In genomic region chr15:90828111-90828510, GRCh38 we compare ENCODE assay signal across 20 cellular contexts. TPM values are rescaled to one million over a fixed set of nuclear protein-coding genes. Genes with fewer than 3 reads are reported as not detected.
A peak's percentile ranks its signal among the peaks of the same experiment; 100 is the strongest.
DNase-seq lines count a peak whose midpoint lies in the region; ATAC-seq, FAIRE-seq and TF ChIP-seq lines count a peak whose summit lies in the region.
"Had no signal": no experiment of that assay in that cellular context is flagged by ENCODE, and none has a peak within 500 bp of the region (broad histone marks: within the 10 kb centered on the region; RNA-seq: fewer than 3 reads in every experiment).

No MANE protein-coding gene starts in this region.

- peaks cover 59% of the 10 kb centered on the region for H3K4me1 ChIP-seq in BLaER1
- H3K4me1 ChIP-seq in HepG2 (ENCODE audit: insufficient read depth, low read length), result peaks cover 26% of the 10 kb centered on the region

- H3K36me3 ChIP-seq in BLaER1, result no peaks in the 10 kb centered on the region
- H3K36me3 ChIP-seq in HepG2 (replicated peaks in 1 of 2; ENCODE audit: control insufficient read depth in 1 of 2, insufficient read depth in 2 of 2, low read length in 2 of 2), result no peaks in the 10 kb centered on the region
- H3K36me3 ChIP-seq: MG63 had no signal

- H3K27ac ChIP-seq in BLaER1 (no peak overlapping the region), HepG2 (ENCODE audit: extremely low read length, insufficient read depth, low read length) (no peak overlapping the region)
- H3K27ac ChIP-seq: A549, C4-2B, GM23248 had no signal

- POLR2A ChIA-PET in activated CD4-positive, alpha-beta T cell treated with anti-CD3 and anti-CD28 coated beads, Interleukin-2, amount 10 ng/mL, durations not matched to agents 7 days and 5 days (lab: Charles Lee), result no interaction called here
- POLR2A ChIA-PET in WTC11 (lab: Charles Lee), result interaction anchor here (0.8 kb wide), 1 partner anchor 10 kb away, joined by 3 read pairs; no protein-coding TSS in a partner anchor
- POLR2A ChIA-PET in HepG2 (lab: Yijun Ruan, JAX), result no interaction called here

- no peak for FAIRE-seq in HepG2 (lab: Jason Lieb, UNC)
- FAIRE-seq: A549, GM12891, GM18507 had no signal

- H3K9me3 ChIP-seq in BLaER1 (peaks cover 13% of the 10 kb centered on the region), HepG2 (ENCODE audit: low read length) (no peaks in the 10 kb centered on the region)
- H3K9me3 ChIP-seq: A549, MG63 had no signal

- ATAC-seq in WTC11, result peak; percentile 30; the same call in 1 of the 2 replicates
- ATAC-seq in HepG2, result no peak; the same call in 2 of the 3 replicates
- no peak for ATAC-seq in HG02678 (IDR thresholded peaks at IDR 0.05; ENCODE audit: unreplicated experiment)
- ATAC-seq: A549, Panc1 had no signal

- H4K20me1 ChIP-seq in BLaER1 (no peaks in the 10 kb centered on the region), HepG2 (ENCODE audit: insufficient read depth, low read length) (no peaks in the 10 kb centered on the region)

- no peaks in the 10 kb centered on the region for H3K27me3 ChIP-seq in BLaER1
- peaks cover 0 to 5% of the 10 kb centered on the region in 2 experiments; a peak in 1 of 5 replicates for H3K27me3 ChIP-seq in HepG2 (ENCODE audit: control insufficient read depth in 1 of 2, insufficient read depth in 2 of 2, low read length in 2 of 2)
- H3K27me3 ChIP-seq: MG63 had no signal

- H3K4me1 Mint-ChIP-seq in activated CD4-positive, alpha-beta T cell treated with anti-CD3 and anti-CD28 coated beads, Interleukin-2, amount 10 ng/mL, durations not matched to agents 7 days and 5 days, result peaks cover 62% of the 10 kb centered on the region
- H3K4me1 Mint-ChIP-seq in WTC11, result peaks cover 10% of the 10 kb centered on the region; the same call in 1 of the 2 replicates

- H3K4me3 ChIP-seq in BLaER1 (no peak overlapping the region), HepG2 (replicated peaks in 1 of 3; ENCODE audit: insufficient read depth in 1 of 3, low read depth in 2 of 3, low read length in 3 of 3) (no peak overlapping the region)
- H3K4me3 ChIP-seq: A549, GM23248, MG63 had no signal

- peak overlapping the region; percentile 9 for H3K27ac Mint-ChIP-seq in activated CD4-positive, alpha-beta T cell treated with anti-CD3 and anti-CD28 coated beads, Interleukin-2, amount 10 ng/mL, durations not matched to agents 7 days and 5 days
- H3K27ac Mint-ChIP-seq in WTC11, result no peak overlapping the region; the same call in 1 of the 2 replicates
- H3K27ac Mint-ChIP-seq: HFFc6 had no signal

- in situ Hi-C loops in HepG2 (cut with HindIII; ENCODE audit: extremely low pct_ligation_motif_present, low pct_unique_long_range_greater_than_20kb), result no loop called here

- 12% methylated on average over 11 of the region's 12 CpGs for WGBS in HepG2 (ENCODE audit: low lambda C conversion rate)

- no peak overlapping the region for H2AFZ ChIP-seq in HepG2 (ENCODE audit: low read length)
- H2AFZ ChIP-seq: GM23248 had no signal

- peaks cover 3% of the 10 kb centered on the region for H3K9me3 Mint-ChIP-seq in activated CD4-positive, alpha-beta T cell treated with anti-CD3 and anti-CD28 coated beads, Interleukin-2, amount 10 ng/mL, durations not matched to agents 7 days and 5 days
- H3K9me3 Mint-ChIP-seq in WTC11, result peaks cover 5% of the 10 kb centered on the region; the same call in 1 of the 2 replicates

- CTCF ChIA-PET in activated CD4-positive, alpha-beta T cell treated with anti-CD3 and anti-CD28 coated beads, Interleukin-2, amount 10 ng/mL, durations not matched to agents 7 days and 5 days (lab: Charles Lee), result interaction anchor here (0.6 to 3.8 kb wide), 7 partner anchors 12 to 104 kb away, joined by 3 to 32 read pairs (median 5); partner anchors contain the start of gene HDDC3
- CTCF ChIA-PET in WTC11 (lab: Charles Lee) (interaction anchor here (0.9 to 3.7 kb wide), 4 partner anchors 10 to 104 kb away, joined by 3 to 11 read pairs (median 6); partner anchors contain the start of gene HDDC3), HepG2 (lab: Yijun Ruan, JAX; ENCODE audit: low intra/inter-chr PET ratio, low total read pairs) (no interaction called here)

- no peak overlapping the region for H3K4me3 Mint-ChIP-seq in activated CD4-positive, alpha-beta T cell treated with anti-CD3 and anti-CD28 coated beads, Interleukin-2, amount 10 ng/mL, durations not matched to agents 7 days and 5 days
- H3K4me3 Mint-ChIP-seq in WTC11, result no peak overlapping the region
- H3K4me3 Mint-ChIP-seq: HFFc6 had no signal

- TF ChIP-seq CTCF in WTC11 (IDR thresholded peaks at IDR 0.05), result no peak
- no peak for TF ChIP-seq CTCF in HepG2 (CRISPR knock-in tag; IDR thresholded peaks at IDR 0.05)

- H3K4me2 ChIP-seq in BLaER1 (peak overlapping the region; percentile 72), HepG2 (ENCODE audit: low read depth, low read length) (peak overlapping the region; percentile 18; the same call in 1 of the 2 replicates)
- H3K4me2 ChIP-seq: A549 had no signal

- BruUV-seq in HepG2 (replicated peaks; lab: Mats Ljungman, UMichigan), result no TSS peak

- H3K79me2 ChIP-seq in HepG2 (ENCODE audit: insufficient read depth, low read length), result no peaks in the 10 kb centered on the region

- no peaks in the 10 kb centered on the region for H3K27me3 Mint-ChIP-seq in activated CD4-positive, alpha-beta T cell treated with anti-CD3 and anti-CD28 coated beads, Interleukin-2, amount 10 ng/mL, durations not matched to agents 7 days and 5 days
- no peaks in the 10 kb centered on the region for H3K27me3 Mint-ChIP-seq in WTC11 (ENCODE audit: low read depth)

- DNase-seq in activated CD4-positive, alpha-beta T cell treated with anti-CD3 and anti-CD28 coated beads, Interleukin-2, amount 10 ng/mL, durations not matched to agents 7 days and 5 days, result no peak
- no peak for DNase-seq in activated CD4-positive, alpha-beta T cell treated with anti-CD3 and anti-CD28 coated beads for 4 hours
- DNase-seq in WTC11 (ENCODE audit: low spot score), result no peak
- no peak for DNase-seq in HepG2 (ENCODE audit: low spot score)
- no peak for DNase-seq in NCI-H345 treated with DMSO at 0.1 percent for 48 hours (lab: John Stamatoyannopoulos, UW; ENCODE audit: unreplicated experiment)
- DNase-seq: COR-L47, GF-D8, GM23248, HFFc6, Karpas-422, MG63, NCI-H1092 treated with DMSO at 0.1 percent for 48 hours, NCI-H524 treated with DMSO at 0.1 percent for 48 hours had no signal

- no peak for TF ChIP-seq RAD21 in HepG2 (CRISPR knock-in tag; IDR thresholded peaks at IDR 0.05)

- intact Hi-C loops in HepG2 (cut with micrococcal nuclease; ENCODE audit: unreplicated experiment), result no loop called here

- H3K9ac ChIP-seq in BLaER1, result no peak overlapping the region
- no peak overlapping the region for H3K9ac ChIP-seq in HepG2 (ENCODE audit: insufficient read depth, low read depth, low read length)
- H3K9ac ChIP-seq: GM23248 had no signal

- peaks cover 12% of the 10 kb centered on the region for H3K36me3 Mint-ChIP-seq in activated CD4-positive, alpha-beta T cell treated with anti-CD3 and anti-CD28 coated beads, Interleukin-2, amount 10 ng/mL, durations not matched to agents 7 days and 5 days (ENCODE audit: low read depth)
- H3K36me3 Mint-ChIP-seq in WTC11, result no peaks in the 10 kb centered on the region

- TF ChIP-seq POLR2A in HepG2 (IDR thresholded peaks at IDR 0.05; ENCODE audit: insufficient read depth in 1 of 2, low read depth in 2 of 2, low read length in 2 of 2), result no peak

- TF ChIP-seq EP300 in HepG2 (IDR thresholded peaks at IDR 0.05; ENCODE audit: low read depth in 2 of 2, low read length in 2 of 2) (no peak), HepG2 (CRISPR knock-in tag; IDR thresholded peaks at IDR 0.05; ENCODE audit: borderline replicate concordance) (no peak)

RNA-seq across cellular contexts. Expression of gene FURIN, which starts 40.3 kb away (rescaled TPM):
- 100 to 1,000 TPM; 148 to 153 TPM for total RNA-seq in activated CD4-positive, alpha-beta T cell treated with anti-CD3 and anti-CD28 coated beads, Interleukin-2, amount 10 ng/mL, durations not matched to agents 7 days and 5 days
- total RNA-seq in WTC11 (2021) (36.8 to 46.3 TPM (median 38.6 TPM) in 3 replicates), HepG2 (2016; rRNA removed; fragmentation: Illumina TruSeq; extraction: Trizol) (13.9 and 17.4 TPM in 2 replicates)
- 4.7 and 4.8 TPM in 2 replicates for total RNA-seq in HepG2 (2016; cell fraction: cytosol; rRNA removed; fragmentation: Illumina TruSeq; extraction: Trizol; ENCODE audit: low read depth)
- 10.1 and 18.5 TPM in 2 replicates for total RNA-seq in HepG2 (2016; cell fraction: insoluble cytoplasmic fraction; rRNA removed; fragmentation: Illumina TruSeq; extraction: Trizol)
- total RNA-seq in HepG2 (2016; cell fraction: membrane; rRNA removed; fragmentation: Illumina TruSeq; extraction: Trizol), result 20.5 and 21.4 TPM in 2 replicates
- total RNA-seq in HepG2 (2016; cell fraction: nucleus; rRNA removed; fragmentation: Illumina TruSeq; extraction: Trizol), result 17.5 and 19.5 TPM in 2 replicates
- 15.2 and 17.3 TPM in 2 replicates for polyA plus RNA-seq in HepG2 (2011; rRNA removed)
- polyA plus RNA-seq in HepG2 (2011; cell fraction: cytosol; rRNA removed), result 12.0 and 18.4 TPM in 2 replicates
- polyA plus RNA-seq in HepG2 (2011; cell fraction: nucleus; rRNA removed), result 17.2 and 23.0 TPM in 2 replicates
- 4.4 and 15.3 TPM in 2 replicates for polyA plus RNA-seq in HepG2 (2012)
- 6.3 and 6.4 TPM in 2 replicates for polyA plus RNA-seq in HepG2 (2016; cell fraction: cytosol; fragmentation: Illumina TruSeq; extraction: Trizol; ENCODE audit: low read depth)
- polyA plus RNA-seq in HepG2 (2016; cell fraction: insoluble cytoplasmic fraction; fragmentation: Illumina TruSeq; extraction: Trizol; ENCODE audit: low read depth), result 14.6 and 21.4 TPM in 2 replicates
- polyA plus RNA-seq in HepG2 (2016; cell fraction: membrane; fragmentation: Illumina TruSeq; extraction: Trizol; ENCODE audit: low read depth), result 19.0 and 20.4 TPM in 2 replicates
- polyA plus RNA-seq in HepG2 (2016; cell fraction: nucleus; fragmentation: Illumina TruSeq; extraction: Trizol; ENCODE audit: insufficient read depth, low read depth), result 32.9 and 35.2 TPM in 2 replicates
- 33.9 and 45.0 TPM in 2 replicates for polyA minus RNA-seq in HepG2 (2011; rRNA and poly(A)+ RNA removed; ENCODE audit: low replicate concordance)
- polyA minus RNA-seq in HepG2 (2011; cell fraction: cytosol; rRNA and poly(A)+ RNA removed), result 15.8 and 17.1 TPM in 2 replicates
- 6.1 and 8.6 TPM in 2 replicates for polyA minus RNA-seq in HepG2 (2011; cell fraction: nucleus; rRNA and poly(A)+ RNA removed)

RNA-seq across cellular contexts. Expression of gene FES, which starts 56.2 kb away (rescaled TPM):
- 10 to 100 TPM in 1 of 2 experiments, 1 to 10 TPM in 1; 8.6 to 10.7 TPM for total RNA-seq in activated CD4-positive, alpha-beta T cell treated with anti-CD3 and anti-CD28 coated beads, Interleukin-2, amount 10 ng/mL, durations not matched to agents 7 days and 5 days
- total RNA-seq in WTC11 (2021) (9.7 to 10.2 TPM (median 10.0 TPM) in 3 replicates), HepG2 (2016; rRNA removed; fragmentation: Illumina TruSeq; extraction: Trizol) (8.5 and 9.5 TPM in 2 replicates)
- total RNA-seq in HepG2 (2016; cell fraction: cytosol; rRNA removed; fragmentation: Illumina TruSeq; extraction: Trizol; ENCODE audit: low read depth), result 3.0 and 3.5 TPM in 2 replicates
- total RNA-seq in HepG2 (2016; cell fraction: insoluble cytoplasmic fraction; rRNA removed; fragmentation: Illumina TruSeq; extraction: Trizol), result 9.6 TPM in 2 replicates
- 3.8 and 4.7 TPM in 2 replicates for total RNA-seq in HepG2 (2016; cell fraction: membrane; rRNA removed; fragmentation: Illumina TruSeq; extraction: Trizol)
- total RNA-seq in HepG2 (2016; cell fraction: nucleus; rRNA removed; fragmentation: Illumina TruSeq; extraction: Trizol), result 5.2 and 5.4 TPM in 2 replicates
- polyA plus RNA-seq in HepG2 (2011; rRNA removed), result 4.0 and 4.3 TPM in 2 replicates
- 2.8 and 5.7 TPM in 2 replicates for polyA plus RNA-seq in HepG2 (2011; cell fraction: cytosol; rRNA removed)
- 13.7 and 22.6 TPM in 2 replicates for polyA plus RNA-seq in HepG2 (2011; cell fraction: nucleus; rRNA removed)
- 1.3 and 1.7 TPM in 2 replicates for polyA plus RNA-seq in HepG2 (2012)
- polyA plus RNA-seq in HepG2 (2016; cell fraction: cytosol; fragmentation: Illumina TruSeq; extraction: Trizol; ENCODE audit: low read depth), result 3.0 TPM in 2 replicates
- polyA plus RNA-seq in HepG2 (2016; cell fraction: insoluble cytoplasmic fraction; fragmentation: Illumina TruSeq; extraction: Trizol; ENCODE audit: low read depth), result 6.1 and 6.9 TPM in 2 replicates
- 2.4 TPM in 2 replicates for polyA plus RNA-seq in HepG2 (2016; cell fraction: membrane; fragmentation: Illumina TruSeq; extraction: Trizol; ENCODE audit: low read depth)
- 8.5 and 10.3 TPM in 2 replicates for polyA plus RNA-seq in HepG2 (2016; cell fraction: nucleus; fragmentation: Illumina TruSeq; extraction: Trizol; ENCODE audit: insufficient read depth, low read depth)
- 0.37 and 5.3 TPM in 2 replicates for polyA minus RNA-seq in HepG2 (2011; rRNA and poly(A)+ RNA removed; ENCODE audit: low replicate concordance)
- polyA minus RNA-seq in HepG2 (2011; cell fraction: cytosol; rRNA and poly(A)+ RNA removed), result 1.7 and 1.8 TPM in 2 replicates
- 5.1 and 6.2 TPM in 2 replicates for polyA minus RNA-seq in HepG2 (2011; cell fraction: nucleus; rRNA and poly(A)+ RNA removed)
